Comparison of ENCODE assay signal across 8 cellular contexts in genomic region chr22:32475428-32476010, GRCh38. TPM values are rescaled to one million over a fixed set of nuclear protein-coding genes. Genes with fewer than 3 reads are reported as not detected.
DNase-seq lines count a peak whose midpoint lies in the region; ATAC-seq lines count a peak whose summit lies in the region.

No MANE protein-coding gene starts in this region.

- H3K9ac ChIP-seq in ES-I3 (ENCODE audit: low read depth, low read length): peak overlapping the region; percentile 76
- peak overlapping the region; percentile 72 for H3K9ac ChIP-seq in iPS-18a (ENCODE audit: low read length)

- H3K9me3 ChIP-seq in ES-I3 (ENCODE audit: control insufficient read depth, insufficient read depth, low read length) (no peaks in the 10 kb centered on the region), iPS-18a (ENCODE audit: control insufficient read depth, low read depth, low read length) (no peaks in the 10 kb centered on the region)

- DNase-seq in NCI-H526 treated with DMSO at 0.1 percent for 48 hours (lab: John Stamatoyannopoulos, UW) (peak; percentile 37), astrocyte of the hippocampus (ENCODE audit: low read depth, low spot score) (peak; percentile 65), sciatic nerve (ENCODE audit: low spot score) (no peak), NCI-H510A treated with DMSO at 0.1 percent for 48 hours (lab: John Stamatoyannopoulos, UW) (no peak), iPS-NIHi11 (ENCODE audit: low spot score) (no peak)

- peaks cover 5% of the 10 kb centered on the region for H3K27me3 ChIP-seq in iPS-18a (ENCODE audit: control insufficient read depth, insufficient read depth, low read length)

- intact Hi-C loops in sciatic nerve (cut with DNase I): no loop called here

- H3K4me3 ChIP-seq in iPS-18a (ENCODE audit: low read length): peak overlapping the region; percentile 96

- H3K27ac ChIP-seq in iPS-18a (ENCODE audit: low read length): no peak overlapping the region

- H3K4me1 ChIP-seq in ES-I3 (ENCODE audit: insufficient read depth, low read length) (no peaks in the 10 kb centered on the region), iPS-18a (ENCODE audit: control insufficient read depth, low read depth, low read length) (peaks cover 3% of the 10 kb centered on the region)

- no peaks in the 10 kb centered on the region for H3K36me3 ChIP-seq in ES-I3 (ENCODE audit: insufficient read depth, low read length)
- no peaks in the 10 kb centered on the region for H3K36me3 ChIP-seq in iPS-18a (ENCODE audit: control insufficient read depth, low read depth, low read length)

- ATAC-seq in GM21515 (IDR thresholded peaks at IDR 0.05; ENCODE audit: unreplicated experiment) (peak; percentile 17), sciatic nerve (peak; percentile 34)

RNA-seq across cellular contexts. Expression of gene FBXO7, which starts 0.9 kb away (rescaled TPM):
- total RNA-seq in sciatic nerve: 109 TPM

RNA-seq across cellular contexts. Expression of gene BPIFC, which starts 11.3 kb away (rescaled TPM):
- total RNA-seq in sciatic nerve: not detected

Comparison
In these comparisons a context has a peak if more than half of its experiments do, and no peak if none do; other contexts are left out.
1. DNase-seq: peak in NCI-H526 treated with DMSO at 0.1 percent for 48 hours (single experiment) and astrocyte of the hippocampus (single experiment); none in sciatic nerve (single experiment), NCI-H510A treated with DMSO at 0.1 percent for 48 hours (single experiment) and iPS-NIHi11 (single experiment).